In the genomic region with DNA sequence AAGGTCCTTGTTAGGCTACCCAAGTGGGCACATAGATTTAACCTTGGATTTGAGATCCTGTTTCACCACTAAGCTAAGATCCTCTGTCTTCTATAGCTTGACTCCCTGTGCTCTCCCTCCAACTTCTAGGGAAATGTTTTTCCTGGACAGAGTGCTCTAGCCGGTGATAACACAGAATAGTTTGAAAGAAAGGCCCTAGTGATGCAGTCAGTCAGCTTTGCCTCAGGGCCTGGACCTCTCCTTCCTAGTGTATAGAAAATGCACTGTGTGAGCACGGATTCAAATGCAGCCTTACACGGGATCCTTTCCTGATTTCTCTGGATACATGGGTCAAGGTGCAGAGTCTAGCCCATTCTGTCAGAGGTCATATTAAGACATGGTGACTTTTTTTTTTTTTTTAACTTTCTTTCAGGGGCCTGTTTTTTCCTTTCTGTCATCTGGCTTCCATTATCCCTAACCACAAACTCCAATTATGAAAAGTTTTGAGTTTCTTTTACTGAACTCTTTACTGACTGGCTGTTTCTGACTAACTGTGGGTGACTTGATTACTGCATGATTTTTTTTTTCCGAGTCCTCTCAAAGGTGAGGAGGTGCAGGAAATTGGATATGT, we compare ENCODE assay signal across 33 cellular contexts.
DNase-seq lines count a peak whose midpoint lies in the region; ATAC-seq and TF ChIP-seq lines count a peak whose summit lies in the region.
"Had no signal": no experiment of that assay in that cellular context is flagged by ENCODE, and none has a peak within 500 bp of the region (broad histone marks: within the 10 kb centered on the region; RNA-seq: fewer than 3 reads in every experiment).

No MANE protein-coding gene starts in this region.

- peak; percentile 92 for ATAC-seq in SK-N-SH treated with all-trans-retinoic acid at 6 μM for 48 hours
- no peak for ATAC-seq in GM18867 (IDR thresholded peaks at IDR 0.05; ENCODE audit: unreplicated experiment)
- ATAC-seq in GM19324 (IDR thresholded peaks at IDR 0.05; ENCODE audit: low FRiP score, unreplicated experiment) = no peak
- ATAC-seq: activated CD4-positive, CD25-positive, alpha-beta regulatory T cell treated with anti-CD3 and anti-CD28 coated beads, Interleukin-2, amount 50 U/mL, for 24 hours; activated CD8-positive, alpha-beta memory T cell treated with anti-CD3 and anti-CD28 coated beads, Interleukin-2, amount 10 ng/mL, durations not matched to agents 7 days and 5 days; body of pancreas; esophagus mucosa had no signal

- no peaks in the 10 kb centered on the region for H3K79me2 ChIP-seq in smooth muscle cell (ENCODE audit: low read depth)
- H3K79me2 ChIP-seq: parathyroid adenoma had no signal

- no peaks in the 10 kb centered on the region for H3K9me3 ChIP-seq in smooth muscle cell (replicated peaks; ENCODE audit: low read depth)
- H3K9me3 ChIP-seq: BLaER1, body of pancreas, MG63, thoracic aorta, vagina had no signal

- no peaks in the 10 kb centered on the region for H4K20me1 ChIP-seq in smooth muscle cell (ENCODE audit: low read depth)
- H4K20me1 ChIP-seq: BLaER1 had no signal

- H3K27ac ChIP-seq in smooth muscle cell (ENCODE audit: low read depth) = no peak overlapping the region
- H3K27ac ChIP-seq: BLaER1, body of pancreas, HL-60, parathyroid adenoma, thoracic aorta, vagina had no signal

- no peak overlapping the region for H2AFZ ChIP-seq in smooth muscle cell (ENCODE audit: low read depth)
- H2AFZ ChIP-seq: parathyroid adenoma had no signal

- no peak overlapping the region for H3K4me3 ChIP-seq in smooth muscle cell
- H3K4me3 ChIP-seq: BLaER1, body of pancreas, MG63, thoracic aorta, vagina had no signal

- no peak for TF ChIP-seq CTCF in smooth muscle cell (IDR thresholded peaks at IDR 0.05; ENCODE audit: borderline replicate concordance, insufficient read depth, poor library complexity, severe bottlenecking)
- TF ChIP-seq CTCF in GM20000 (IDR thresholded peaks at IDR 0.05; ENCODE audit: extremely low read depth, missing control alignments) = no peak

- DNase-seq in GM04504 (ENCODE audit: low read depth) = peak; percentile 16
- peak; percentile 74 for DNase-seq in fibroblast of peridontal ligament (ENCODE audit: extremely low read depth)
- DNase-seq in smooth muscle cell (lab: John Stamatoyannopoulos, UW; ENCODE audit: unreplicated experiment) = no peak
- DNase-seq in DMS 273 (lab: John Stamatoyannopoulos, UW; ENCODE audit: unreplicated experiment) = no peak
- DNase-seq in GM20000 (ENCODE audit: low spot score) = no peak
- DNase-seq: ACHN; activated CD4-positive, alpha-beta T cell treated with anti-CD3 and anti-CD28 coated beads, Interleukin-2, amount 50 U/mL, for 4 hours; activated CD8-positive, alpha-beta memory T cell treated with anti-CD3 and anti-CD28 coated beads, Interleukin-2, amount 10 ng/mL, durations not matched to agents 7 days and 5 days; activated gamma-delta T cell treated with Interleukin-2 at 50 U/mL for 16 hours; activated naive CD8-positive, alpha-beta T cell treated with anti-CD3 and anti-CD28 coated beads, Interleukin-2, amount 10 ng/mL, durations not matched to agents 7 days and 5 days; activated T-cell treated with anti-CD3 and anti-CD28 coated beads, Interleukin-2, amount 50 U/mL, for 48 hours; body of pancreas; dermis blood vessel endothelial cell; DMS153; endodermal cell; H7; KBM-7; MG63; NCI-H2029 treated with DMSO at 0.1 percent for 48 hours; NCI-H526; OCI-M1; small intestine; stimulated activated CD4-positive, alpha-beta T cell treated with anti-CD3 and anti-CD28 coated beads, Interleukin-1b, Interleukin-23, amount 100 ng/mL, for 48 hours had no signal

- H3K4me1 ChIP-seq in smooth muscle cell (ENCODE audit: low read depth) = no peaks in the 10 kb centered on the region
- H3K4me1 ChIP-seq: BLaER1, body of pancreas, parathyroid adenoma, vagina had no signal

- peaks cover 8% of the 10 kb centered on the region for H3F3A ChIP-seq in smooth muscle cell (ENCODE audit: low read depth)

- no peaks in the 10 kb centered on the region for H3K27me3 ChIP-seq in smooth muscle cell (ENCODE audit: low read depth)
- H3K27me3 ChIP-seq: BLaER1, body of pancreas, MG63, vagina had no signal

- WGBS in smooth muscle cell (ENCODE audit: low lambda C conversion rate) = 61% methylated on average over 4 of the region's 4 CpGs

- H3K36me3 ChIP-seq in smooth muscle cell (ENCODE audit: low read depth) = no peaks in the 10 kb centered on the region
- H3K36me3 ChIP-seq: BLaER1, MG63, thoracic aorta, vagina had no signal

- peak overlapping the region; percentile 20 for H3K4me2 ChIP-seq in smooth muscle cell
- H3K4me2 ChIP-seq: BLaER1 had no signal

- H3K9ac ChIP-seq in smooth muscle cell (ENCODE audit: low read depth) = no peak overlapping the region
- H3K9ac ChIP-seq: BLaER1, parathyroid adenoma had no signal

TF ChIP-seq in SK-N-SH treated with all-trans-retinoic acid at 6 μM for 48 hours, 23 proteins besides CTCF, POLR2A, EP300 and RAD21:
- TF ChIP-seq ESRRG (CRISPR knock-in tag; IDR thresholded peaks at IDR 0.05) = no peak
- TF ChIP-seq TOX (CRISPR knock-in tag; IDR thresholded peaks at IDR 0.05; ENCODE audit: borderline replicate concordance) = no peak
- TF ChIP-seq ISL1 (CRISPR knock-in tag; IDR thresholded peaks at IDR 0.05) = peak; percentile 62
- TF ChIP-seq ZNF565 (CRISPR knock-in tag; conservative IDR thresholded peaks at IDR 0.05; ENCODE audit: low read depth) = no peak

Comparison
In these comparisons a context has a peak if more than half of its experiments do, and no peak if none do; other contexts are left out.
1. DNase-seq: peak in GM04504 (single experiment) and fibroblast of peridontal ligament (single experiment); none in smooth muscle cell (single experiment), DMS 273 (single experiment) and GM20000 (single experiment).